1 cellular context compared by ENCODE assay signal in the genomic region with DNA sequence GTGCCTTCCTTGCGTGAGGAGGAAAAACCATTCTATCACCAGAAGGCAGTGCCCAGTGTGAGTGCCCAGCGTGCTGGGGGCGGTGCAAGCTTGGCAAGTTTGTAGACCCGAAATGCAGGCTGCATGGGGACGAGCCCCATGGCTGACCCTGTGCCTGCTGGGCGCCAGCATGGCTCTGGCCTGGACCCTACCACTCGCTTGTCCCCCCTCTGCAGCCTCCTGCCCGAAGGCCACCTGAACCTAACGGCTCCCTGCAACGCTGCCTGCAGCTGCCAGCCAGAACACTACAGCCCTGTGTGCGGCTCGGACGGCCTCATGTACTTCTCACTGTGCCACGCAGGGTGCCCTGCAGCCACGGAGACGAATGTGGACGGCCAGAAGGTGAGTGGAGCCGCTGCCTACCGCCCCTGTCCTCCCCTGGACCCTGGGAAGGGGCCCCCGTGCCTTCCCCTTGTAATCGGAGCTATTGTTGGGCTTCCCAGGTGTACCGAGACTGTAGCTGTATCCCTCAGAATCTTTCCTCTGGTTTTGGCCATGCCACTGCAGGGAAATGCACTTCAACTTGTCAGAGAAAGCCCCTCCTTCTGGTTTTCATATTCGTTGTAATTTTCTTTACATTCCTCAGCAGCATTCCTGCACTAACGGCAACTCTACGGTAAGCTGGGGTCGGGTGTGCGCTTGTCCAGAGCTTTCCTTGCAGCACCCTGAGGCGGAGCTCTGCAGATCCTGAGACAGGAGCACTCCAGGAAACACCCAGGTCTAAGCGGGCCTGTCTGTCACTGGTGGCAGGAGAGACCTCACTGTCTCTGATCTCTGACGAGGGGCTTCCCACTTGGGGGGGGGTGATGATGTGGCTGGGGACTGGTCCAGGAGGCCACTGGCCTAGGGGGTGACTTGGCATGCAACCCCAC.
A peak's percentile ranks its signal among the peaks of the same experiment; 100 is the strongest.
TF ChIP-seq lines count a peak whose summit lies in the region.

No MANE protein-coding gene starts in this region.

TF ChIP-seq in HepG2, 621 proteins besides CTCF, POLR2A, EP300 and RAD21 (continued from another document):
- TF ChIP-seq ZKSCAN5 (CRISPR knock-in tag; IDR thresholded peaks at IDR 0.05) = 0 out of 2 replicates have a peak, but pooled peaks have one; percentile 77
- 0 out of 2 replicates have a peak, but pooled peaks have one; percentile 4 for TF ChIP-seq SNAPC2 (CRISPR knock-in tag; IDR thresholded peaks at IDR 0.05)
- TF ChIP-seq ZNF501 (CRISPR knock-in tag; IDR thresholded peaks at IDR 0.05) = no peak
- TF ChIP-seq, protein P1, sequence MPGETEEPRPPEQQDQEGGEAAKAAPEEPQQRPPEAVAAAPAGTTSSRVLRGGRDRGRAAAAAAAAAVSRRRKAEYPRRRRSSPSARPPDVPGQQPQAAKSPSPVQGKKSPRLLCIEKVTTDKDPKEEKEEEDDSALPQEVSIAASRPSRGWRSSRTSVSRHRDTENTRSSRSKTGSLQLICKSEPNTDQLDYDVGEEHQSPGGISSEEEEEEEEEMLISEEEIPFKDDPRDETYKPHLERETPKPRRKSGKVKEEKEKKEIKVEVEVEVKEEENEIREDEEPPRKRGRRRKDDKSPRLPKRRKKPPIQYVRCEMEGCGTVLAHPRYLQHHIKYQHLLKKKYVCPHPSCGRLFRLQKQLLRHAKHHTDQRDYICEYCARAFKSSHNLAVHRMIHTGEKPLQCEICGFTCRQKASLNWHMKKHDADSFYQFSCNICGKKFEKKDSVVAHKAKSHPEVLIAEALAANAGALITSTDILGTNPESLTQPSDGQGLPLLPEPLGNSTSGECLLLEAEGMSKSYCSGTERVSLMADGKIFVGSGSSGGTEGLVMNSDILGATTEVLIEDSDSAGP (CRISPR knock-in tag; IDR thresholded peaks at IDR 0.05; ENCODE audit: borderline replicate concordance) = no peak; the same call in 1 of the 2 replicates
- no peak for TF ChIP-seq SMARCE1 (IDR thresholded peaks at IDR 0.05; ENCODE audit: borderline replicate concordance)
- TF ChIP-seq ISX (CRISPR knock-in tag; conservative IDR thresholded peaks at IDR 0.05) = no peak
- no peak for TF ChIP-seq SP1 (IDR thresholded peaks at IDR 0.05)
- TF ChIP-seq SP1 (CRISPR knock-in tag; IDR thresholded peaks at IDR 0.05) = no peak
- TF ChIP-seq, protein P2, sequence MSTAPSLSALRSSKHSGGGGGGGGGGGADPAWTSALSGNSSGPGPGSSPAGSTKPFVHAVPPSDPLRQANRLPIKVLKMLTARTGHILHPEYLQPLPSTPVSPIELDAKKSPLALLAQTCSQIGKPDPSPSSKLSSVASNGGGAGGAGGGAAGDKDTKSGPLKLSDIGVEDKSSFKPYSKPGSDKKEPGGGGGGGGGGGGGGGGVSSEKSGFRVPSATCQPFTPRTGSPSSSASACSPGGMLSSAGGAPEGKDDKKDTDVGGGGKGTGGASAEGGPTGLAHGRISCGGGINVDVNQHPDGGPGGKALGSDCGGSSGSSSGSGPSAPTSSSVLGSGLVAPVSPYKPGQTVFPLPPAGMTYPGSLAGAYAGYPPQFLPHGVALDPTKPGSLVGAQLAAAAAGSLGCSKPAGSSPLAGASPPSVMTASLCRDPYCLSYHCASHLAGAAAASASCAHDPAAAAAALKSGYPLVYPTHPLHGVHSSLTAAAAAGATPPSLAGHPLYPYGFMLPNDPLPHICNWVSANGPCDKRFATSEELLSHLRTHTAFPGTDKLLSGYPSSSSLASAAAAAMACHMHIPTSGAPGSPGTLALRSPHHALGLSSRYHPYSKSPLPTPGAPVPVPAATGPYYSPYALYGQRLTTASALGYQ (CRISPR knock-in tag; IDR thresholded peaks at IDR 0.05) = no peak
- no peak for TF ChIP-seq ZNF670 (CRISPR knock-in tag; IDR thresholded peaks at IDR 0.05; ENCODE audit: borderline replicate concordance)
- no peak; the same call in 1 of the 2 replicates for TF ChIP-seq HOXA9 (CRISPR knock-in tag; IDR thresholded peaks at IDR 0.05; ENCODE audit: borderline replicate concordance)
- no peak for TF ChIP-seq CBX1 (IDR thresholded peaks at IDR 0.05; ENCODE audit: low read depth)
- no peak for TF ChIP-seq POLR2AphosphoS5 (IDR thresholded peaks at IDR 0.05; ENCODE audit: low read depth, low read length)
- no peak for TF ChIP-seq ZNF205 (CRISPR knock-in tag; IDR thresholded peaks at IDR 0.05)
- peak; percentile 5; the same call in 1 of the 2 replicates for TF ChIP-seq GABPB1 (CRISPR knock-in tag; IDR thresholded peaks at IDR 0.05)
- no peak for TF ChIP-seq ZNF766 (CRISPR knock-in tag; IDR thresholded peaks at IDR 0.05; ENCODE audit: borderline replicate concordance)
- TF ChIP-seq, protein P3, sequence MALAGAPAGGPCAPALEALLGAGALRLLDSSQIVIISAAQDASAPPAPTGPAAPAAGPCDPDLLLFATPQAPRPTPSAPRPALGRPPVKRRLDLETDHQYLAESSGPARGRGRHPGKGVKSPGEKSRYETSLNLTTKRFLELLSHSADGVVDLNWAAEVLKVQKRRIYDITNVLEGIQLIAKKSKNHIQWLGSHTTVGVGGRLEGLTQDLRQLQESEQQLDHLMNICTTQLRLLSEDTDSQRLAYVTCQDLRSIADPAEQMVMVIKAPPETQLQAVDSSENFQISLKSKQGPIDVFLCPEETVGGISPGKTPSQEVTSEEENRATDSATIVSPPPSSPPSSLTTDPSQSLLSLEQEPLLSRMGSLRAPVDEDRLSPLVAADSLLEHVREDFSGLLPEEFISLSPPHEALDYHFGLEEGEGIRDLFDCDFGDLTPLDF (CRISPR knock-in tag; IDR thresholded peaks at IDR 0.05) = no peak
- TF ChIP-seq CC2D1A (CRISPR knock-in tag; IDR thresholded peaks at IDR 0.05) = no peak
- TF ChIP-seq ZNF563 (CRISPR knock-in tag; IDR thresholded peaks at IDR 0.05) = no peak
- TF ChIP-seq, protein P4, sequence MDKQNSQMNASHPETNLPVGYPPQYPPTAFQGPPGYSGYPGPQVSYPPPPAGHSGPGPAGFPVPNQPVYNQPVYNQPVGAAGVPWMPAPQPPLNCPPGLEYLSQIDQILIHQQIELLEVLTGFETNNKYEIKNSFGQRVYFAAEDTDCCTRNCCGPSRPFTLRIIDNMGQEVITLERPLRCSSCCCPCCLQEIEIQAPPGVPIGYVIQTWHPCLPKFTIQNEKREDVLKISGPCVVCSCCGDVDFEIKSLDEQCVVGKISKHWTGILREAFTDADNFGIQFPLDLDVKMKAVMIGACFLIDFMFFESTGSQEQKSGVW (CRISPR knock-in tag; IDR thresholded peaks at IDR 0.05; ENCODE audit: borderline replicate concordance) = no peak
- no peak for TF ChIP-seq PITX1 (CRISPR knock-in tag; IDR thresholded peaks at IDR 0.05)
